Comparison of ENCODE assay signal across 21 cellular contexts in genomic region chr3:11907667-11908660, GRCh38.
DNase-seq lines count a peak whose midpoint lies in the region; ATAC-seq, FAIRE-seq and TF ChIP-seq lines count a peak whose summit lies in the region.
"Had no signal": no experiment of that assay in that cellular context is flagged by ENCODE, and none has a peak within 500 bp of the region (broad histone marks: within the 10 kb centered on the region; RNA-seq: fewer than 3 reads in every experiment).

No MANE protein-coding gene starts in this region.

- no peak for TF ChIP-seq RAD21 in GM12878 (IDR thresholded peaks at IDR 0.05; ENCODE audit: insufficient read depth, low read depth, low read length)

- H3K9me3 ChIP-seq in GM12878 (replicated peaks; ENCODE audit: control insufficient read depth, insufficient read depth, low read length), result no peaks in the 10 kb centered on the region
- H3K9me3 ChIP-seq in pancreas, result no peaks in the 10 kb centered on the region
- H3K9me3 ChIP-seq: left lung, tibial nerve had no signal

- intact Hi-C loops in GM12878 (cut with micrococcal nuclease; ENCODE audit: unreplicated experiment) (no loop called here), pancreas (cut with DNase I) (no loop called here)

- TF ChIP-seq EP300 in GM12878 (IDR thresholded peaks at IDR 0.05; ENCODE audit: borderline replicate concordance in 1 of 2, control insufficient read depth in 1 of 2, low read depth in 2 of 2, low read length in 2 of 2), result no peak

- ATAC-seq in GM12878 (no peak), pancreas (no peak), HG02973 (IDR thresholded peaks at IDR 0.05; ENCODE audit: unreplicated experiment) (no peak)
- ATAC-seq: activated naive CD8-positive, alpha-beta T cell treated with anti-CD3 and anti-CD28 coated beads, Interleukin-2, amount 50 U/mL, for 24 hours; CD8-positive, alpha-beta T cell; left lung had no signal

- H3K4me2 ChIP-seq in GM12878 (ENCODE audit: control insufficient read depth, insufficient read depth), result no peak overlapping the region

- no peaks in the 10 kb centered on the region for H3K36me3 ChIP-seq in GM12878 (ENCODE audit: control insufficient read depth in 2 of 2, insufficient read depth in 2 of 2, low read length in 1 of 2)
- no peaks in the 10 kb centered on the region for H3K36me3 ChIP-seq in pancreas
- H3K36me3 ChIP-seq: left lung, tibial nerve had no signal

- in situ Hi-C loops in GM12878 (cut with MboI), result no loop called here

- no TSS peak for BruUV-seq in GM12878 (replicated peaks; lab: Mats Ljungman, UMichigan)

- TF ChIP-seq POLR2A in GM12878 (IDR thresholded peaks at IDR 0.05; ENCODE audit: low read depth, low read length), result no peak

- POLR2A ChIA-PET in GM12878 (lab: Charles Lee), result no interaction called here

- DNase-seq in DMS53 (lab: John Stamatoyannopoulos, UW) (peak; percentile 4), DMS53 treated with DMSO at 0.1 percent for 48 hours (lab: John Stamatoyannopoulos, UW; ENCODE audit: unreplicated experiment) (no peak), GM12878 (ENCODE audit: low read depth, low spot score) (no peak), islet precursor cell (peak; percentile 45), superior temporal gyrus (ENCODE audit: extremely low spot score) (peak; percentile 29), NCI-H2171 (lab: John Stamatoyannopoulos, UW) (no peak), pancreas (no peak)
- DNase-seq: 8988T; activated CD4-positive, alpha-beta T cell treated with anti-CD3 and anti-CD28 coated beads, Interleukin-2, amount 10 ng/mL, durations not matched to agents 24 days and 14 days; activated naive CD8-positive, alpha-beta T cell treated with anti-CD3 and anti-CD28 coated beads, Interleukin-2, amount 50 U/mL, for 24 hours; activated T-cell treated with anti-CD3 and anti-CD28 coated beads, Interleukin-2, amount 50 U/mL, for 72 hours; CD8-positive, alpha-beta T cell; effector CD4-positive, alpha-beta T cell; GOT3; left lung; NCI-H1694; NCI-H524; T-helper 9 cell had no signal

- SMC1A ChIA-PET in GM12878 (lab: Charles Lee; ENCODE audit: uncharacterized antibody, unreplicated experiment), result no interaction called here

- TF ChIP-seq CTCF in GM12878 (IDR thresholded peaks at IDR 0.05 in 2 of 3, conservative IDR thresholded peaks at IDR 0.05 in 1 of 3; ENCODE audit: control insufficient read depth in 2 of 3, extremely low read depth in 1 of 3, insufficient read depth in 1 of 3, low read depth in 3 of 3, low read length in 3 of 3) (no peak), pancreas (IDR thresholded peaks at IDR 0.05) (no peak)

- H3K4me1 ChIP-seq in GM12878 (ENCODE audit: control insufficient read depth, insufficient read depth, low read length) (no peaks in the 10 kb centered on the region; the same call in 1 of the 2 replicates), pancreas (no peaks in the 10 kb centered on the region)
- H3K4me1 ChIP-seq: left lung had no signal

- WGBS in GM12878 (ENCODE audit: insufficient coverage, insufficient replicate concordance, low lambda C conversion rate, missing lambda C conversion rate), result 9% methylated on average over 14 of the region's 14 CpGs
- 49 to 58% methylated on average over 14 of the region's 14 CpGs for WGBS in pancreas, 2 donors

- H3K27ac ChIP-seq in GM12878 (ENCODE audit: control insufficient read depth, insufficient read depth) (no peak overlapping the region), pancreas (no peak overlapping the region)
- H3K27ac ChIP-seq: left lung, tibial nerve had no signal

- H3K9ac ChIP-seq in GM12878 (ENCODE audit: control insufficient read depth, insufficient read depth, low read length), result no peak overlapping the region

- CTCF ChIA-PET in GM12878 (lab: Yijun Ruan, JAX), result no interaction called here

- no peak overlapping the region for H2AFZ ChIP-seq in GM12878 (ENCODE audit: control insufficient read depth, low read depth, low read length)

- H3K27me3 ChIP-seq in GM12878 (replicated peaks in 1 of 2; ENCODE audit: control insufficient read depth in 2 of 2, insufficient read depth in 2 of 2, low read length in 1 of 2) (peaks cover 0 to 1% of the 10 kb centered on the region in 2 experiments; a peak in 3 of 4 replicates), pancreas (peaks cover 0 to 3% (median 0%) of the 10 kb centered on the region in 4 donors)
- H3K27me3 ChIP-seq: left lung, tibial nerve had no signal

- H3K4me3 ChIP-seq in GM12878 (no peak overlapping the region), pancreas (no peak overlapping the region)
- H3K4me3 ChIP-seq: left lung, tibial nerve had no signal

- H3K79me2 ChIP-seq in GM12878 (ENCODE audit: control insufficient read depth, insufficient read depth, low read length), result no peaks in the 10 kb centered on the region

- H4K20me1 ChIP-seq in GM12878 (ENCODE audit: control insufficient read depth, insufficient read depth), result no peaks in the 10 kb centered on the region

- FAIRE-seq in GM12878 (lab: Jason Lieb, UNC) (no peak), pancreas (lab: Jason Lieb, UNC) (no peak)
- FAIRE-seq: bronchial epithelial cell had no signal

- RAD21 ChIA-PET in GM12878 (lab: Charles Lee; ENCODE audit: unreplicated experiment), result no interaction called here

TF ChIP-seq in GM12878, 131 proteins besides CTCF, POLR2A, EP300 and RAD21:
- TF ChIP-seq ELK1 (IDR thresholded peaks at IDR 0.05; ENCODE audit: low read depth, low read length), result no peak
- 0 out of 2 replicates have a peak, but pooled peaks have one; percentile 13 for TF ChIP-seq ATF7 (IDR thresholded peaks at IDR 0.05; ENCODE audit: low read depth)

Comparison
In these comparisons a context has a peak if more than half of its experiments do, and no peak if none do; other contexts are left out.
1. DNase-seq: peak in DMS53 (single experiment), islet precursor cell (single experiment) and superior temporal gyrus (single experiment); none in DMS53 treated with DMSO at 0.1 percent for 48 hours (single experiment), GM12878 (single experiment), NCI-H2171 (single experiment) and pancreas (0 of 6).